ENCODE assay signal across 9 cellular contexts in genomic region chr7:104272767-104273384, GRCh38. TPM values are rescaled to one million over a fixed set of nuclear protein-coding genes. Genes with fewer than 3 reads are reported as not detected.
DNase-seq lines count a peak whose midpoint lies in the region; TF ChIP-seq lines count a peak whose summit lies in the region.
"Had no signal": no experiment of that assay in that cellular context is flagged by ENCODE, and none has a peak within 500 bp of the region (broad histone marks: within the 10 kb centered on the region; RNA-seq: fewer than 3 reads in every experiment).

No MANE protein-coding gene starts in this region.

- no peak overlapping the region for H4K91ac ChIP-seq in H9 (ENCODE audit: insufficient read length, low read depth, low read length)

- H3K27ac ChIP-seq in H9 (ENCODE audit: insufficient read length, low read depth, low read length): no peak overlapping the region

- peaks cover 9% of the 10 kb centered on the region for H3K9me3 Mint-ChIP-seq in Calu3 (ENCODE audit: low read depth, unreplicated experiment)
- H3K9me3 Mint-ChIP-seq in H9: peaks cover 19 to 28% of the 10 kb centered on the region in 2 experiments
- peaks cover 7% of the 10 kb centered on the region for H3K9me3 Mint-ChIP-seq in chondrocyte (ENCODE audit: low read depth)
- H3K9me3 Mint-ChIP-seq in neural crest cell: no peaks in the 10 kb centered on the region

- H3K27me3 ChIP-seq in H9 (ENCODE audit: insufficient read depth, low read length): no peaks in the 10 kb centered on the region

- no peak overlapping the region for H3K56ac ChIP-seq in H9 (ENCODE audit: insufficient read length, low read depth, low read length)

- H2BK5ac ChIP-seq in H9 (ENCODE audit: insufficient read length, low read length): no peak overlapping the region

- peak; percentile 9 for DNase-seq in Calu3
- no peak for DNase-seq in H9
- peak; percentile 29 for DNase-seq in NCI-H460 (ENCODE audit: extremely low read depth, low read depth)
- DNase-seq in chondrocyte (ENCODE audit: low spot score): no peak
- no peak for DNase-seq in neural crest cell (ENCODE audit: low read depth, low spot score)
- no peak for DNase-seq in activated CD4-positive, CD25-positive, alpha-beta regulatory T cell treated with anti-CD3 and anti-CD28 coated beads, Interleukin-2, amount 50 U/mL, for 72 hours
- no peak for DNase-seq in stimulated activated CD4-positive, alpha-beta T cell treated with anti-CD3 and anti-CD28 coated beads, Interleukin-1b, Interleukin-23, amount 100 ng/mL, for 48 hours
- no peak for DNase-seq in activated CD8-positive, alpha-beta memory T cell treated with anti-CD3 and anti-CD28 coated beads for 24 hours

- H3K4me1 ChIP-seq in H9 (ENCODE audit: insufficient read depth, low read length): no peaks in the 10 kb centered on the region

- H3K36me3 Mint-ChIP-seq in Calu3 (ENCODE audit: insufficient read depth, unreplicated experiment): no peaks in the 10 kb centered on the region
- peaks cover 6 to 11% (median 9%) of the 10 kb centered on the region in 3 experiments; a peak in 5 of 7 replicates for H3K36me3 Mint-ChIP-seq in H9 (ENCODE audit: insufficient read depth in 1 of 3, low read depth in 3 of 3)
- no peaks in the 10 kb centered on the region for H3K36me3 Mint-ChIP-seq in chondrocyte (ENCODE audit: low read depth)
- H3K36me3 Mint-ChIP-seq in neural crest cell (ENCODE audit: low read depth): no peaks in the 10 kb centered on the region

- H3K27ac Mint-ChIP-seq in Calu3 (ENCODE audit: unreplicated experiment) (no peak overlapping the region), H9 (no peak overlapping the region), chondrocyte (ENCODE audit: unreplicated experiment) (no peak overlapping the region), neural crest cell (ENCODE audit: unreplicated experiment) (no peak overlapping the region)

- no peaks in the 10 kb centered on the region for H3K9me3 ChIP-seq in H9 (ENCODE audit: control insufficient read depth, low read depth, low read length)

- no peak overlapping the region for H3K4me2 ChIP-seq in H9 (ENCODE audit: insufficient read depth, insufficient read length, low read length)

- no peak overlapping the region for H2BK12ac ChIP-seq in H9 (ENCODE audit: insufficient read length, low read depth, low read length)

- BruUV-seq in Calu3 (replicated peaks; lab: Mats Ljungman, UMichigan): no TSS peak

- H4K5ac ChIP-seq in H9 (ENCODE audit: insufficient read length, low read depth, low read length): no peak overlapping the region

- no peak overlapping the region for H3K4ac ChIP-seq in H9 (ENCODE audit: low read depth, low read length)

- no peak overlapping the region for H3T11ph ChIP-seq in H9 (ENCODE audit: low read length)

- H2BK20ac ChIP-seq in H9 (ENCODE audit: low read depth, low read length, poor library complexity, severe bottlenecking): no peak overlapping the region

- no peaks in the 10 kb centered on the region for H4K20me1 ChIP-seq in H9 (ENCODE audit: control insufficient read depth, insufficient read depth, insufficient read length)

- no peak overlapping the region for H2BK120ac ChIP-seq in H9 (ENCODE audit: low read depth, low read length, poor library complexity, severe bottlenecking)

- H2BK15ac ChIP-seq in H9 (ENCODE audit: low read depth, low read length): no peak overlapping the region

- no CpG with 5 or more reads among the region's 5 CpGs for WGBS in H9 (ENCODE audit: extremely low coverage, insufficient read length, low lambda C conversion rate)

- H3K14ac ChIP-seq in H9 (ENCODE audit: insufficient read depth, low read length): no peak overlapping the region

- no peak overlapping the region for H3K18ac ChIP-seq in H9 (ENCODE audit: insufficient read length, low read depth, low read length)

- peaks cover 28% of the 10 kb centered on the region for H3K27me3 Mint-ChIP-seq in Calu3 (ENCODE audit: unreplicated experiment)
- no peaks in the 10 kb centered on the region; the same call in 1 of the 2 replicates for H3K27me3 Mint-ChIP-seq in H9 (ENCODE audit: low read depth)
- peaks cover 12% of the 10 kb centered on the region for H3K27me3 Mint-ChIP-seq in chondrocyte (ENCODE audit: low read depth)
- peaks cover 20% of the 10 kb centered on the region for H3K27me3 Mint-ChIP-seq in neural crest cell (ENCODE audit: low read depth)

- no peak overlapping the region for H3K23ac ChIP-seq in H9 (ENCODE audit: insufficient read length, low read depth, low read length)

- H3K23me2 ChIP-seq in H9 (ENCODE audit: insufficient read length, low read depth, low read length, poor library complexity, severe bottlenecking): no peaks in the 10 kb centered on the region

- TF ChIP-seq CTCF in Calu3 (IDR thresholded peaks at IDR 0.05; ENCODE audit: unreplicated experiment) (peak; percentile 29), H9 (conservative IDR thresholded peaks at IDR 0.05) (peak; percentile 54), chondrocyte (IDR thresholded peaks at IDR 0.05) (peak; percentile 80), neural crest cell (conservative IDR thresholded peaks at IDR 0.05) (peak; percentile 66)

- H3K4me1 Mint-ChIP-seq in Calu3 (ENCODE audit: low read depth, unreplicated experiment): no peaks in the 10 kb centered on the region
- no peaks in the 10 kb centered on the region for H3K4me1 Mint-ChIP-seq in H9
- H3K4me1 Mint-ChIP-seq in chondrocyte (ENCODE audit: low read depth): no peaks in the 10 kb centered on the region
- H3K4me1 Mint-ChIP-seq in neural crest cell: no peaks in the 10 kb centered on the region

- no peaks in the 10 kb centered on the region for H3K79me2 ChIP-seq in H9 (ENCODE audit: insufficient read depth, low read length)

- CTCF ChIA-PET in Calu3 (lab: Charles Lee): no interaction called here

- H3K4me3 Mint-ChIP-seq in Calu3 (ENCODE audit: low read depth, unreplicated experiment) (no peak overlapping the region), H9 (no peak overlapping the region), chondrocyte (ENCODE audit: unreplicated experiment) (no peak overlapping the region), neural crest cell (no peak overlapping the region)

- no peak overlapping the region for H3K9ac ChIP-seq in H9 (ENCODE audit: extremely low read depth, insufficient read length, low read length)

- no peak overlapping the region for H2AK5ac ChIP-seq in H9 (ENCODE audit: insufficient read length, low read length)

- H2AFZ ChIP-seq in H9 (ENCODE audit: low read length): no peak overlapping the region

- intact Hi-C loops in Calu3 (cut with micrococcal nuclease; ENCODE audit: unreplicated experiment): loop anchor here (5.0 to 10.0 kb wide), 2 partner anchors 142 to 274 kb away; no protein-coding TSS in a partner anchor

- H3K79me1 ChIP-seq in H9 (ENCODE audit: insufficient read depth, low read depth, low read length, poor library complexity, severe bottlenecking): no peaks in the 10 kb centered on the region

- H4K8ac ChIP-seq in H9 (replicated peaks; ENCODE audit: insufficient read length, low read depth, low read length): no peak overlapping the region

RNA-seq across cellular contexts. Expression of gene LHFPL3, which starts 55.5 kb away (rescaled TPM):
- not detected in 2 replicates for total RNA-seq in Calu3 (2022)
- not detected in 2 replicates for total RNA-seq in H9 (2021)
- total RNA-seq in NCI-H460 (2014; rRNA removed; shearing (Covaris generic)): not detected in 2 replicates
- polyA plus RNA-seq in NCI-H460 (2014; cell fraction: nucleus; rRNA removed): not detected in 2 replicates
- total RNA-seq in chondrocyte: not detected in 3 replicates
- not detected in 2 replicates for total RNA-seq in neural crest cell
- total RNA-seq: mononuclear cell had no signal

Comparison
In these comparisons a context has a peak if more than half of its experiments do, and no peak if none do; other contexts are left out.
1. DNase-seq: peak in Calu3 (single experiment) and NCI-H460 (single experiment); none in H9 (single experiment), chondrocyte (single experiment), neural crest cell (single experiment), activated CD4-positive, CD25-positive, alpha-beta regulatory T cell treated with anti-CD3 and anti-CD28 coated beads, Interleukin-2, amount 50 U/mL, for 72 hours (single experiment), stimulated activated CD4-positive, alpha-beta T cell treated with anti-CD3 and anti-CD28 coated beads, Interleukin-1b, Interleukin-23, amount 100 ng/mL, for 48 hours (single experiment) and activated CD8-positive, alpha-beta memory T cell treated with anti-CD3 and anti-CD28 coated beads for 24 hours (single experiment).
2. CTCF ChIP-seq: peak in every context shown above with its lines; median percentile 80 in chondrocyte; 66 in neural crest cell; 54 in H9; 29 in Calu3.